Comparison of ENCODE assay signal across 13 cellular contexts in genomic region chr9:130873966-130874365, GRCh38. TPM values are rescaled to one million over a fixed set of nuclear protein-coding genes. Genes with fewer than 3 reads are reported as not detected.
DNase-seq lines count a peak whose midpoint lies in the region; TF ChIP-seq lines count a peak whose summit lies in the region.
"Had no signal": no experiment of that assay in that cellular context is flagged by ENCODE, and none has a peak within 500 bp of the region (broad histone marks: within the 10 kb centered on the region; RNA-seq: fewer than 3 reads in every experiment).

No MANE protein-coding gene starts in this region.

- in situ Hi-C loops in transverse colon (cut with MboI; ENCODE audit: low pct_ligation_motif_present in 1 of 4, low pct_unique_long_range_greater_than_20kb in 1 of 4, low sequenced_read_pairs in 3 of 4): loop anchor here in 1 of 4 donors (25.0 kb wide), 1 partner anchor 112 kb away; no protein-coding TSS in a partner anchor

- H3K36me3 ChIP-seq in ascending aorta (peaks cover 60 to 80% of the 10 kb centered on the region in 2 donors), esophagus (ENCODE audit: control insufficient read depth in 2 of 2, insufficient read depth in 2 of 2, low read length in 1 of 2) (peaks cover 19 to 34% of the 10 kb centered on the region in 2 donors), parathyroid adenoma (ENCODE audit: control insufficient read depth, insufficient read depth, low read length) (no peaks in the 10 kb centered on the region), transverse colon (peaks cover 0 to 53% (median 23%) of the 10 kb centered on the region in 4 donors)

- H3K9me3 ChIP-seq in ascending aorta (no peaks in the 10 kb centered on the region), esophagus (ENCODE audit: control insufficient read depth in 2 of 2, insufficient read depth in 1 of 2, low read depth in 1 of 2, low read length in 1 of 2) (no peaks in the 10 kb centered on the region), parathyroid adenoma (ENCODE audit: control insufficient read depth, low read length) (no peaks in the 10 kb centered on the region), transverse colon (no peaks in the 10 kb centered on the region)

- H3K27me3 ChIP-seq in ascending aorta (no peaks in the 10 kb centered on the region), esophagus (ENCODE audit: control insufficient read depth in 1 of 2, insufficient read depth in 2 of 2, low read length in 2 of 2) (no peaks in the 10 kb centered on the region), parathyroid adenoma (ENCODE audit: control insufficient read depth, insufficient read depth, low read length) (no peaks in the 10 kb centered on the region), transverse colon (no peaks in the 10 kb centered on the region)

- H3K4me3 ChIP-seq in ascending aorta (no peak overlapping the region), esophagus (ENCODE audit: low read depth in 1 of 2, low read length in 2 of 2) (no peak overlapping the region), parathyroid adenoma (ENCODE audit: low read depth, low read length) (no peak overlapping the region), transverse colon (no peak overlapping the region)
- H3K4me3 ChIP-seq: GM23248 had no signal

- peak overlapping the region; percentile 5 for H3K4me2 ChIP-seq in parathyroid adenoma (ENCODE audit: low read length)

- H3K9ac ChIP-seq in parathyroid adenoma: no peak overlapping the region
- H3K9ac ChIP-seq: GM23248 had no signal

- no peak for TF ChIP-seq CTCF in ascending aorta (IDR thresholded peaks at IDR 0.05)
- no peak for TF ChIP-seq CTCF in parathyroid adenoma (IDR thresholded peaks at IDR 0.05)
- no peak for TF ChIP-seq CTCF in transverse colon (IDR thresholded peaks at IDR 0.05)

- H2AFZ ChIP-seq in parathyroid adenoma: no peak overlapping the region
- H2AFZ ChIP-seq: GM23248 had no signal

- H3K4me1 ChIP-seq in ascending aorta (peaks cover 0 to 34% of the 10 kb centered on the region in 2 donors), esophagus (ENCODE audit: control insufficient read depth in 2 of 2, insufficient read depth in 2 of 2, low read length in 1 of 2) (peaks cover 0 to 6% of the 10 kb centered on the region in 2 donors), parathyroid adenoma (peaks cover 2% of the 10 kb centered on the region), transverse colon (peaks cover 15 to 41% (median 27%) of the 10 kb centered on the region in 4 donors)

- H3K27ac ChIP-seq in ascending aorta (peak overlapping the region; percentile 8 to 35), esophagus (ENCODE audit: low read depth in 2 of 2, low read length in 1 of 2) (peak overlapping the region; percentile 24 to 50), parathyroid adenoma (peak overlapping the region; percentile 42), transverse colon (peak overlapping the region in 3 of 4 donors; percentile 65 to 78 (median 73))
- H3K27ac ChIP-seq: GM23248 had no signal

- intact Hi-C loops in ascending aorta (cut with DNase I): no loop called here
- intact Hi-C loops in transverse colon (cut with DNase I; ENCODE audit: low total_unique reads): no loop called here

- H3K79me2 ChIP-seq in parathyroid adenoma: peaks cover 10% of the 10 kb centered on the region

- WGBS in esophagus, 2 donors: 83 to 90% methylated on average over 8 of the region's 8 CpGs
- WGBS in transverse colon (ENCODE audit: low coverage in 1 of 2), 2 donors: 88 to 92% methylated on average over 8 of the region's 8 CpGs

- no peak for TF ChIP-seq POLR2A in transverse colon (IDR thresholded peaks at IDR 0.05)

- DNase-seq in ascending aorta (ENCODE audit: low spot score in 2 of 2) (no peak), transverse colon (no peak), islet precursor cell (no peak), GOT3 (lab: John Stamatoyannopoulos, UW) (no peak)
- DNase-seq in stimulated activated CD4-positive, alpha-beta T cell treated with anti-CD3 and anti-CD28 coated beads, Interleukin-4, amount 100 ng/mL, for 1 hour: no peak
- DNase-seq: GF-D8, GM23248, NCI-H1436 treated with DMSO at 0.1 percent for 48 hours, NCI-H2081 treated with DMSO at 0.1 percent for 48 hours, NCI-H524 treated with DMSO at 0.1 percent for 48 hours had no signal

- no peak for TF ChIP-seq EP300 in transverse colon (IDR thresholded peaks at IDR 0.05; ENCODE audit: low read depth)

RNA-seq across cellular contexts. Expression of gene QRFP, which starts 22.6 kb away (rescaled TPM):
- not detected for total RNA-seq in ascending aorta
- under 1 TPM; 0.08 to 0.16 TPM for polyA plus RNA-seq in esophagus
- not detected for total RNA-seq in transverse colon
- total RNA-seq: GM23248 had no signal
- polyA plus RNA-seq: BJ had no signal

RNA-seq across cellular contexts. Expression of gene ABL1, which starts 38.9 kb away (rescaled TPM):
- total RNA-seq in ascending aorta: 99.1 TPM
- 10 to 100 TPM; 13.6 to 19.0 TPM for polyA plus RNA-seq in esophagus
- total RNA-seq in transverse colon: 10 to 100 TPM; 66.9 to 97.1 (median 81.8) TPM

Comparison
In these comparisons a context has a peak if more than half of its experiments do, and no peak if none do; other contexts are left out.
1. H3K27ac ChIP-seq: peak in every context shown above with its lines; median percentile 73 in transverse colon; 42 in parathyroid adenoma; 37 in esophagus; 22 in ascending aorta.